20 cellular contexts compared by ENCODE assay signal in the genomic region with DNA sequence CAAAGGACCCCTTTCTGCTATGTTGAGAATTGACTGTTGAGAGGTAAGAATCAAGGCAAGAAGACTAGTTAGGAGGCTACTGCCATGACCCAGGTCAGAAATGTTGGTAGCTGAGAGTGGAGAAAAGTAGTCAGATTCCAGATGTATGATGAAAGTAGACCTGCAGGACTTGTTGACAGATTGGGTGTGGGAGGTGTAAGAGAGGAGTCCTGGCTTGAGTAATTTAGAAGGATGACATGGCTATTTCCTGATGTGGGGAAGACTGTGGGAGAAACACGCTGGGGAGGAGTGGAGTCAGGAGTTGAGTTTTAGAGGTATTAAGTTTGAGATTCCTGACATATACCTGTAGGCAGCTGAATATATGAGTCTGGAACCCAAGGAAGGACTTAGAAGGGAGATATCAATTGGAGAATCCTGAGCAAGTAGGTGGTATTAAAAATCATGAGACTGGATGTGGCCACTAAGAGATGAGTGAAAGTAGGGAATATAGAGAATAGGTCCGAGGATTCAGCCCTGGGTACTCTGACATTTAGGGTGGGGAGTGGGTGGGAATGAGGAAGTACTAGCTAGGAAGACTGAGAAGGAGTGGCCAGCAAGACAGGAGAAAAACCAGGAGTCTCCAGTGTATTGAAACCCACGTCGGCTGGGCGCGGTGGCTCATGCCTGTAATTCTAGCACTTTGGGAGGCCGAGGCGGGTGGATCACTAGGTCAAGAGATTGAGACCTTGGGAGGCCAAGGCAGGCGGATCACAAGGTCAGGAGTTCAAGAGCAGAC. TPM values are rescaled to one million over a fixed set of nuclear protein-coding genes. Genes with fewer than 3 reads are reported as not detected.
A peak's percentile ranks its signal among the peaks of the same experiment; 100 is the strongest.
DNase-seq lines count a peak whose midpoint lies in the region; ATAC-seq and TF ChIP-seq lines count a peak whose summit lies in the region.
"Had no signal": no experiment of that assay in that cellular context is flagged by ENCODE, and none has a peak within 500 bp of the region (broad histone marks: within the 10 kb centered on the region; RNA-seq: fewer than 3 reads in every experiment).

No MANE protein-coding gene starts in this region.

- TF ChIP-seq EP300 in stomach (IDR thresholded peaks at IDR 0.05): no peak

- 81 to 92% (median 85%) methylated on average over 9 of the region's 9 CpGs for WGBS in stomach, 5 donors

- H3K27me3 ChIP-seq in foreskin keratinocyte (no peaks in the 10 kb centered on the region), stomach (no peaks in the 10 kb centered on the region)
- H3K27me3 ChIP-seq: gastroesophageal sphincter, pancreas had no signal

- H3K36me3 Mint-ChIP-seq in T-helper 2 cell treated with Interferon-gamma antibody and Interleukin-4, amounts not matched to agents 5 μg/mL and 100 μg/mL, for 36 hours (ENCODE audit: low read depth): peaks cover 5% of the 10 kb centered on the region

- no peak for DNase-seq in T-helper 2 cell treated with Interferon-gamma antibody and Interleukin-4, amounts not matched to agents 5 μg/mL and 100 μg/mL, for 36 hours (ENCODE audit: low spot score)
- no peak for DNase-seq in T-helper 2 cell
- DNase-seq in amniotic epithelial cell (ENCODE audit: low read depth): peak; percentile 94
- DNase-seq in foreskin keratinocyte: peak; percentile 47 to 76
- no peak for DNase-seq in stomach
- no peak for DNase-seq in COR-L47 (lab: John Stamatoyannopoulos, UW)
- DNase-seq: activated CD4-positive, alpha-beta memory T cell treated with anti-CD3 and anti-CD28 coated beads, Interleukin-2, amount 10 ng/mL, durations not matched to agents 7 days and 5 days; immature natural killer cell; KBM-7; midbrain; NCI-H1417 treated with DMSO at 0.1 percent for 48 hours; NCI-H345; pancreas; stimulated activated CD4-positive, alpha-beta T cell treated with anti-CD3 and anti-CD28 coated beads, Interleukin-15, amount 100 ng/mL, for 24 hours had no signal

- no peak overlapping the region for H3K4me3 ChIP-seq in stomach
- H3K4me3 ChIP-seq: gastroesophageal sphincter, pancreas, thoracic aorta had no signal

- no peak for TF ChIP-seq POLR2A in stomach (IDR thresholded peaks at IDR 0.05)

- H3K27me3 Mint-ChIP-seq in T-helper 2 cell treated with Interferon-gamma antibody and Interleukin-4, amounts not matched to agents 5 μg/mL and 100 μg/mL, for 36 hours (ENCODE audit: low read depth): no peaks in the 10 kb centered on the region
- H3K27me3 Mint-ChIP-seq: activated CD4-positive, alpha-beta memory T cell treated with anti-CD3 and anti-CD28 coated beads, Interleukin-2, amount 10 ng/mL, durations not matched to agents 7 days and 5 days had no signal

- peaks cover 35% of the 10 kb centered on the region for H3K4me1 ChIP-seq in foreskin keratinocyte
- H3K4me1 ChIP-seq in stomach: peaks cover 0 to 13% (median 8%) of the 10 kb centered on the region in 4 donors

- no peaks in the 10 kb centered on the region for H3K9me3 ChIP-seq in stomach
- H3K9me3 ChIP-seq: gastroesophageal sphincter, pancreas, thoracic aorta had no signal

- TF ChIP-seq CTCF in foreskin keratinocyte (conservative IDR thresholded peaks at IDR 0.05) (no peak), stomach (IDR thresholded peaks at IDR 0.05) (no peak)

- intact Hi-C loops in stomach (cut with DNase I; ENCODE audit: low total_unique reads): no loop called here

- peak overlapping the region; percentile 33 for H3K27ac Mint-ChIP-seq in T-helper 2 cell treated with Interferon-gamma antibody and Interleukin-4, amounts not matched to agents 5 μg/mL and 100 μg/mL, for 36 hours
- H3K27ac Mint-ChIP-seq: activated CD4-positive, alpha-beta memory T cell treated with anti-CD3 and anti-CD28 coated beads, Interleukin-2, amount 10 ng/mL, durations not matched to agents 7 days and 5 days; immature natural killer cell had no signal

- peak overlapping the region; percentile 83 for H3K27ac ChIP-seq in foreskin keratinocyte
- H3K27ac ChIP-seq in stomach: peak overlapping the region in 3 of 5 donors; percentile 20 to 32 (median 29)
- H3K27ac ChIP-seq: 22Rv1, gastroesophageal sphincter, pancreas, thoracic aorta had no signal

- no peak for ATAC-seq in foreskin keratinocyte
- ATAC-seq in HG02970 (IDR thresholded peaks at IDR 0.05; ENCODE audit: low FRiP score, unreplicated experiment): no peak
- ATAC-seq in GM18520 (IDR thresholded peaks at IDR 0.05; ENCODE audit: unreplicated experiment): no peak
- ATAC-seq: gastroesophageal sphincter, pancreas, SK-N-SH treated with all-trans-retinoic acid at 6 μM for 48 hours had no signal

- no peaks in the 10 kb centered on the region for H3K9me3 Mint-ChIP-seq in T-helper 2 cell treated with Interferon-gamma antibody and Interleukin-4, amounts not matched to agents 5 μg/mL and 100 μg/mL, for 36 hours
- H3K9me3 Mint-ChIP-seq: activated CD4-positive, alpha-beta memory T cell treated with anti-CD3 and anti-CD28 coated beads, Interleukin-2, amount 10 ng/mL, durations not matched to agents 7 days and 5 days; immature natural killer cell had no signal

- H3K4me3 Mint-ChIP-seq in T-helper 2 cell treated with Interferon-gamma antibody and Interleukin-4, amounts not matched to agents 5 μg/mL and 100 μg/mL, for 36 hours: no peak overlapping the region
- H3K4me3 Mint-ChIP-seq: activated CD4-positive, alpha-beta memory T cell treated with anti-CD3 and anti-CD28 coated beads, Interleukin-2, amount 10 ng/mL, durations not matched to agents 7 days and 5 days; immature natural killer cell had no signal

- H3K4me1 Mint-ChIP-seq in T-helper 2 cell treated with Interferon-gamma antibody and Interleukin-4, amounts not matched to agents 5 μg/mL and 100 μg/mL, for 36 hours (ENCODE audit: low read depth): peaks cover 36% of the 10 kb centered on the region
- H3K4me1 Mint-ChIP-seq: immature natural killer cell had no signal

- H3K36me3 ChIP-seq in stomach: no peaks in the 10 kb centered on the region
- H3K36me3 ChIP-seq: gastroesophageal sphincter, pancreas, thoracic aorta had no signal

RNA-seq across cellular contexts. Expression of a gene that starts 12.6 kb away (rescaled TPM):
- total RNA-seq in foreskin keratinocyte (65.7 and 73.9 TPM in 2 replicates), stomach (100 to 1,000 TPM in 1 of 5 donors, 10 to 100 TPM in 3, 1 to 10 TPM in 1; 9.6 to 108 (median 21.4) TPM)
- polyA plus RNA-seq in foreskin keratinocyte (47.4 and 59.5 TPM in 2 replicates), stomach (10 to 100 TPM; 31.0 to 37.9 (median 32.6) TPM)

RNA-seq across cellular contexts. Expression of a gene that starts 15.1 kb away (rescaled TPM):
- 0.61 and 0.63 TPM in 2 replicates for total RNA-seq in foreskin keratinocyte
- 0.13 and 0.26 TPM in 2 replicates for polyA plus RNA-seq in foreskin keratinocyte
- 100 to 1,000 TPM in 1 of 5 donors, 10 to 100 TPM in 2, 1 to 10 TPM in 1, under 1 TPM in 1; 0.29 to 119 (median 21.0) TPM for total RNA-seq in stomach
- 1 to 10 TPM; 1.9 to 5.4 (median 4.4) TPM for polyA plus RNA-seq in stomach

Comparison
In these comparisons a context has a peak if more than half of its experiments do, and no peak if none do; other contexts are left out.
1. DNase-seq: peak in amniotic epithelial cell (single experiment) and foreskin keratinocyte (2 of 2); none in T-helper 2 cell treated with Interferon-gamma antibody and Interleukin-4, amounts not matched to agents 5 μg/mL and 100 μg/mL, for 36 hours (single experiment), T-helper 2 cell (0 of 5), stomach (single experiment) and COR-L47 (single experiment).